25 cellular contexts compared by ENCODE assay signal in the genomic region with DNA sequence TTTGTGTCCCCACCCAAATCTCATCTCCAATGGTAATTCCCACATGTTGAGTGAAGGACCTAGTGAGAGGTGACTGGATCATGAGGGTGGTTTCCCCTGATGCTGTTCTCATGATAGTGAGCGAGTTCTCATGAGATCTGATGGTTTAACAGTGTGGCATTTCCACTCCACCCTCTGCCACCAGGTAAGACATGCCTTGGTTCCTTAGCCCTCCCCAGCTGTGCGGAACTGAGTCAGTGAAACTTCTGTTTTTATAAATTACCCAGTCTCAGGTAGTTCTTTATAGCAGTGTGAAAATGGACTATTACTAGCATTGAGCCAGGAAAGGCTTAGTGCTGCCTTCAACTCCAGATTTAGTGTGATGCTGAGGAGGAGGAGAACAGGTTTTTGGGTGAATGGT.
"Had no signal": no experiment of that assay in that cellular context is flagged by ENCODE, and none has a peak within 500 bp of the region (broad histone marks: within the 10 kb centered on the region; RNA-seq: fewer than 3 reads in every experiment).

No MANE protein-coding gene starts in this region.

- H3K4me1 ChIP-seq: heart left ventricle, left ventricle myocardium inferior, pancreas, prostate gland, spleen, testis, thyroid gland, upper lobe of right lung had no signal

- DNase-seq: heart left ventricle; hypothalamus; islet precursor cell; left ventricle myocardium inferior; mesendoderm; mucosa of descending colon; naive thymus-derived CD8-positive, alpha-beta T cell; nucleus accumbens; pancreas; posterior cingulate gyrus; retina; right cardiac atrium; spleen; stimulated activated CD4-positive, alpha-beta T cell treated with anti-CD3 and anti-CD28 coated beads, Interleukin-4, amount 100 ng/mL, for 24 hours; stimulated activated naive CD4-positive, alpha-beta T cell; substantia nigra; testis; thyroid gland; transverse colon; upper lobe of right lung had no signal

- H3K27me3 ChIP-seq: pancreas, spleen, testis, thyroid gland, transverse colon, upper lobe of right lung had no signal

- H3K4me3 ChIP-seq: heart left ventricle, left ventricle myocardium inferior, lung, mucosa of descending colon, pancreas, prostate gland, skin epidermis, spleen, testis, thyroid gland, transverse colon, upper lobe of right lung had no signal

- H3K36me3 ChIP-seq: heart left ventricle, left ventricle myocardium inferior, pancreas, prostate gland, spleen, thyroid gland, transverse colon, upper lobe of right lung had no signal

- ATAC-seq: heart left ventricle; mucosa of descending colon; naive thymus-derived CD8-positive, alpha-beta T cell; pancreas; right cardiac atrium; sciatic nerve; stimulated activated effector memory CD8-positive, alpha-beta T cell treated with anti-CD3 and anti-CD28 coated beads, Interleukin-12 subunit alpha, Interleukin-12 subunit beta, amount 100 ng/mL, for 72 hours; upper lobe of right lung had no signal

- H3K9me3 ChIP-seq: heart left ventricle, left ventricle myocardium inferior, mucosa of descending colon, pancreas, prostate gland, spleen, testis, thyroid gland, transverse colon, upper lobe of right lung had no signal

- H3K27ac ChIP-seq: heart left ventricle, left ventricle myocardium inferior, pancreas, prostate gland, testis, thyroid gland, transverse colon, upper lobe of right lung had no signal
